17 cellular contexts compared by ENCODE assay signal in genomic region chr11:61957028-61957770, GRCh38.
"Had no signal": no experiment of that assay in that cellular context is flagged by ENCODE, and none has a peak within 500 bp of the region (broad histone marks: within the 10 kb centered on the region; RNA-seq: fewer than 3 reads in every experiment).

No MANE protein-coding gene starts in this region.

- H3K9me3 ChIP-seq: ascending aorta, psoas muscle, sigmoid colon, thoracic aorta had no signal

- H3K27ac Mint-ChIP-seq: stimulated activated naive CD8-positive, alpha-beta T cell treated with anti-CD3 and anti-CD28 coated beads, Interleukin-15, Interleukin-2, amounts not matched to agents 100 ng/mL and 50 ng/mL, for 24 hours; T-helper 1 cell treated with Interleukin-12 subunit alpha and Interleukin-12 subunit beta and Interleukin-4 antibody, amounts not matched to agents 30 μg/mL and 1 μg/mL, for 36 hours had no signal

- DNase-seq: activated CD4-positive, alpha-beta T cell treated with anti-CD3 and anti-CD28 coated beads for 48 hours; activated naive CD4-positive, alpha-beta T cell; hypothalamus; naive B cell; occipital lobe; psoas muscle; stimulated activated CD4-positive, alpha-beta T cell treated with anti-CD3 and anti-CD28 coated beads, Interleukin-12 subunit alpha, Interleukin-12 subunit beta, amount 100 ng/mL, for 4 hours; stimulated activated CD4-positive, alpha-beta T cell treated with anti-CD3 and anti-CD28 coated beads, Interleukin-2, amount 100 ng/mL, for 48 hours; stimulated activated CD8-positive, alpha-beta memory T cell treated with anti-CD3 and anti-CD28 coated beads, Interleukin-4, amount 100 ng/mL, for 48 hours had no signal

- H3K9me3 Mint-ChIP-seq: naive B cell; stimulated activated naive CD8-positive, alpha-beta T cell treated with anti-CD3 and anti-CD28 coated beads, Interleukin-15, Interleukin-2, amounts not matched to agents 100 ng/mL and 50 ng/mL, for 24 hours; T-helper 1 cell treated with Interleukin-12 subunit alpha and Interleukin-12 subunit beta and Interleukin-4 antibody, amounts not matched to agents 30 μg/mL and 1 μg/mL, for 36 hours; WTC11 had no signal

- H3K36me3 Mint-ChIP-seq: naive B cell, WTC11 had no signal

- H3K27ac ChIP-seq: ascending aorta, psoas muscle, thoracic aorta had no signal

- ATAC-seq: esophagus mucosa, psoas muscle, WTC11 had no signal

- H3K4me3 Mint-ChIP-seq: stimulated activated naive CD8-positive, alpha-beta T cell treated with anti-CD3 and anti-CD28 coated beads, Interleukin-15, Interleukin-2, amounts not matched to agents 100 ng/mL and 50 ng/mL, for 24 hours; T-helper 1 cell treated with Interleukin-12 subunit alpha and Interleukin-12 subunit beta and Interleukin-4 antibody, amounts not matched to agents 30 μg/mL and 1 μg/mL, for 36 hours; WTC11 had no signal

- H3K36me3 ChIP-seq: ascending aorta, thoracic aorta had no signal

- H3K4me3 ChIP-seq: ascending aorta, lung, psoas muscle, sigmoid colon, thoracic aorta had no signal

- H3K27me3 ChIP-seq: ascending aorta had no signal
